Comparison of ENCODE assay signal across 10 cellular contexts in genomic region chr14:73248294-73248868, GRCh38. TPM values are rescaled to one million over a fixed set of nuclear protein-coding genes. Genes with fewer than 3 reads are reported as not detected.
DNase-seq lines count a peak whose midpoint lies in the region; ATAC-seq lines count a peak whose summit lies in the region.
"Had no signal": no experiment of that assay in that cellular context is flagged by ENCODE, and none has a peak within 500 bp of the region (broad histone marks: within the 10 kb centered on the region; RNA-seq: fewer than 3 reads in every experiment).

No MANE protein-coding gene starts in this region.

- peaks cover 24% of the 10 kb centered on the region for H3K27me3 Mint-ChIP-seq in T-helper 17 cell
- H3K27me3 Mint-ChIP-seq in naive thymus-derived CD8-positive, alpha-beta T cell = peaks cover 7 to 19% (median 9%) of the 10 kb centered on the region in 5 donors
- peaks cover 12 to 18% of the 10 kb centered on the region in 2 donors for H3K27me3 Mint-ChIP-seq in CD4-positive, alpha-beta memory T cell

- H3K4me1 Mint-ChIP-seq in T-helper 17 cell = peaks cover 17% of the 10 kb centered on the region
- H3K4me1 Mint-ChIP-seq in naive thymus-derived CD8-positive, alpha-beta T cell = peaks cover 19 to 27% (median 25%) of the 10 kb centered on the region in 4 donors
- peaks cover 6 to 21% (median 19%) of the 10 kb centered on the region in 4 donors for H3K4me1 Mint-ChIP-seq in CD4-positive, alpha-beta memory T cell

- peaks cover 0 to 2% (median 0%) of the 10 kb centered on the region in 9 donors for H3K9me3 Mint-ChIP-seq in naive thymus-derived CD8-positive, alpha-beta T cell
- no peaks in the 10 kb centered on the region for H3K9me3 Mint-ChIP-seq in CD4-positive, alpha-beta memory T cell
- H3K9me3 Mint-ChIP-seq: activated T-cell treated with anti-CD3 and anti-CD28 coated beads, Interleukin-2, amount 50 U/mL, for 4 hours had no signal

- peak overlapping the region; percentile 19 for H3K27ac Mint-ChIP-seq in T-helper 17 cell
- peak overlapping the region in 2 of 10 donors; percentile 4 to 92 for H3K27ac Mint-ChIP-seq in naive thymus-derived CD8-positive, alpha-beta T cell
- peak overlapping the region in 1 of 7 donors; percentile 36 for H3K27ac Mint-ChIP-seq in CD4-positive, alpha-beta memory T cell

- intact Hi-C loops in CD4-positive, alpha-beta memory T cell (cut with micrococcal nuclease) = no loop called here

- ATAC-seq in HG03060 (IDR thresholded peaks at IDR 0.05; ENCODE audit: low read depth, unreplicated experiment) = peak; percentile 32
- no peak for ATAC-seq in T-helper 17 cell
- ATAC-seq in HG02571 (IDR thresholded peaks at IDR 0.05; ENCODE audit: unreplicated experiment) = no peak
- ATAC-seq in naive thymus-derived CD8-positive, alpha-beta T cell = no peak
- ATAC-seq: activated T-cell treated with anti-CD3 and anti-CD28 coated beads, Interleukin-2, amount 50 U/mL, for 4 hours had no signal

- H3K9me3 ChIP-seq in T-helper 17 cell (ENCODE audit: control insufficient read depth, low read length, poor library complexity, severe bottlenecking) = no peaks in the 10 kb centered on the region
- no peaks in the 10 kb centered on the region for H3K9me3 ChIP-seq in CD4-positive, alpha-beta memory T cell (ENCODE audit: control insufficient read depth in 1 of 2, low read length in 2 of 2)
- H3K9me3 ChIP-seq: thoracic aorta had no signal

- no peak overlapping the region for H3K4me3 Mint-ChIP-seq in T-helper 17 cell
- H3K4me3 Mint-ChIP-seq in naive thymus-derived CD8-positive, alpha-beta T cell = peak overlapping the region in 3 of 10 donors; percentile 5 to 82 (median 39)
- H3K4me3 Mint-ChIP-seq in CD4-positive, alpha-beta memory T cell = peak overlapping the region in 2 of 8 donors; percentile 7 to 13
- H3K4me3 Mint-ChIP-seq: activated T-cell treated with anti-CD3 and anti-CD28 coated beads, Interleukin-2, amount 50 U/mL, for 4 hours had no signal

- CTCF ChIA-PET in CD4-positive, alpha-beta memory T cell (lab: Charles Lee; ENCODE audit: partially characterized antibody) = no interaction called here

- POLR2A ChIA-PET in naive thymus-derived CD8-positive, alpha-beta T cell (lab: Charles Lee) = no interaction called here
- POLR2A ChIA-PET in CD4-positive, alpha-beta memory T cell (lab: Charles Lee; ENCODE audit: partially characterized antibody) = no interaction called here

- no peak overlapping the region for H3K27ac ChIP-seq in CD4-positive, alpha-beta memory T cell (ENCODE audit: low read depth, low read length)
- H3K27ac ChIP-seq: thoracic aorta had no signal

- peaks cover 7% of the 10 kb centered on the region for H3K4me1 ChIP-seq in CD4-positive, alpha-beta memory T cell (ENCODE audit: insufficient read depth, low read length)

- DNase-seq in NCI-H82 (lab: John Stamatoyannopoulos, UW) (peak; percentile 16), NCI-H82 treated with DMSO at 0.1 percent for 48 hours (lab: John Stamatoyannopoulos, UW; ENCODE audit: unreplicated experiment) (no peak), T-helper 17 cell (no peak), renal cortical epithelial cell (ENCODE audit: low read depth) (peak; percentile 84)
- no peak for DNase-seq in naive thymus-derived CD8-positive, alpha-beta T cell
- DNase-seq in CD4-positive, alpha-beta memory T cell = no peak
- DNase-seq: activated T-cell treated with anti-CD3 and anti-CD28 coated beads, Interleukin-2, amount 50 U/mL, for 4 hours had no signal

- no peak overlapping the region for H3K4me3 ChIP-seq in CD4-positive, alpha-beta memory T cell (ENCODE audit: low read length in 2 of 2)
- H3K4me3 ChIP-seq: thoracic aorta had no signal

- no peaks in the 10 kb centered on the region for H3K27me3 ChIP-seq in CD4-positive, alpha-beta memory T cell (ENCODE audit: insufficient read depth, low read length)

- no peaks in the 10 kb centered on the region for H3K36me3 ChIP-seq in CD4-positive, alpha-beta memory T cell (ENCODE audit: insufficient read depth, low read length)
- H3K36me3 ChIP-seq: thoracic aorta had no signal

- no peaks in the 10 kb centered on the region for H3K36me3 Mint-ChIP-seq in T-helper 17 cell (ENCODE audit: low read depth)
- no peaks in the 10 kb centered on the region for H3K36me3 Mint-ChIP-seq in naive thymus-derived CD8-positive, alpha-beta T cell
- no peaks in the 10 kb centered on the region for H3K36me3 Mint-ChIP-seq in CD4-positive, alpha-beta memory T cell

RNA-seq across cellular contexts. Expression of gene PAPLN, which starts 11.1 kb away (rescaled TPM):
- total RNA-seq in T-helper 17 cell (not detected), renal cortical epithelial cell (21.4 and 164 TPM in 2 replicates)
- total RNA-seq in naive thymus-derived CD8-positive, alpha-beta T cell = under 1 TPM; 0.10 to 0.11 TPM
- polyA plus RNA-seq in naive thymus-derived CD8-positive, alpha-beta T cell = under 1 TPM; 0.07 to 0.37 (median 0.10) TPM
- under 1 TPM; 0.11 to 0.17 TPM for total RNA-seq in CD4-positive, alpha-beta memory T cell
- polyA plus RNA-seq in CD4-positive, alpha-beta memory T cell = under 1 TPM; 0.32 to 0.50 TPM

Comparison
In these comparisons a context has a peak if more than half of its experiments do, and no peak if none do; other contexts are left out.
1. DNase-seq: peak in NCI-H82 (single experiment) and renal cortical epithelial cell (single experiment); none in NCI-H82 treated with DMSO at 0.1 percent for 48 hours (single experiment), T-helper 17 cell (0 of 3), naive thymus-derived CD8-positive, alpha-beta T cell (0 of 10) and CD4-positive, alpha-beta memory T cell (0 of 5).
2. RNA of gene PAPLN, which starts 11.1 kb away (total RNA-seq): 21.4 to 164 TPM in renal cortical epithelial cell; 0.11 to 0.17 TPM in CD4-positive, alpha-beta memory T cell, 0.10 to 0.11 TPM in naive thymus-derived CD8-positive, alpha-beta T cell and not detected in T-helper 17 cell; every median in the first group is over 10 times any median in the second.